13 cellular contexts compared by ENCODE assay signal in the genomic region with DNA sequence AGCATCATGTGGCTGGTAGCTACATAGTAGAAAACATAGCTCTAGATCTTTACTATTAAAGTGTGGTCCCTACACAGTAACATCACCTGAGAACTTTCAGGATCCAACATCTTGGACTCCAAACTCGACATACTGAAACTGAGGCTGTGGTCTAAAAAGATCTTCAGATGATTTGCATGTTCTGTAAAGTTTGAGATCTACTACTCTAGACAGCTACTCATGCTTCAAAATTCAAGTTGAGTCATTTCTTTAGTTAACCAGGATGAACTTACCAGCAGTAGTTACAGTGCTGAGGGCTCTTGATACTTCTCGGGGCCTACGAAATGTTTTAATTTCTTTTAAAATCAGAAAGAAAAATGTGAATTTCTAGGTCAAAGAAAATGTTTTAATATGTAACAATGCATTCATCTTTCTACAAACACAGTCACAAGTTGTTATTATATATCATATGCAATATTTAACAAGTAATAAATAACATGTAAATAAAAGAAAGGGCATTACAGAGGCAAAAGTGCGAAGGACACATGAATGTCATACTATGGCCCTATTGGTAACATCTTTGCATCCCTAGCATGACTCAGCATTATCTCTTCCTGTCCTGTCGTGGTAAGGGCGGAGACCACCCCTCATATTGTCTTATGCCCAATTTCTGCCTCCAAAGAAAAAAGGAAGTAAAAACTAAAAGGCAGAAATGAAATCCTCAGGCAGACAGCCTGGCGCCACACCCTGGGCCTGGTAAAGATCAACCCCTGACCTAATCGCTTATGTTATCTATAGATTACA.
DNase-seq lines count a peak whose midpoint lies in the region; ATAC-seq, FAIRE-seq and TF ChIP-seq lines count a peak whose summit lies in the region.
"Had no signal": no experiment of that assay in that cellular context is flagged by ENCODE, and none has a peak within 500 bp of the region (broad histone marks: within the 10 kb centered on the region; RNA-seq: fewer than 3 reads in every experiment).

No MANE protein-coding gene starts in this region.

- H3K4me1 Mint-ChIP-seq in activated CD4-positive, alpha-beta T cell treated with anti-CD3 and anti-CD28 coated beads, Interleukin-2, amount 10 ng/mL, durations not matched to agents 7 days and 5 days: no peaks in the 10 kb centered on the region
- H3K4me1 Mint-ChIP-seq: activated CD4-positive, alpha-beta memory T cell treated with anti-CD3 and anti-CD28 coated beads, Interleukin-2, amount 10 ng/mL, durations not matched to agents 7 days and 5 days; activated naive CD8-positive, alpha-beta T cell treated with anti-CD3 and anti-CD28 coated beads, Interleukin-2, amount 50 U/mL, for 24 hours had no signal

- CTCF ChIA-PET in activated CD4-positive, alpha-beta T cell treated with anti-CD3 and anti-CD28 coated beads, Interleukin-2, amount 10 ng/mL, durations not matched to agents 7 days and 5 days (lab: Charles Lee): no interaction called here

- H3K4me1 ChIP-seq in psoas muscle: no peaks in the 10 kb centered on the region

- FAIRE-seq in G401.6 (lab: Jason Lieb, UNC): peak; percentile 97

- no peak for TF ChIP-seq CTCF in psoas muscle (IDR thresholded peaks at IDR 0.05)

- DNase-seq in psoas muscle (no peak), DMS53 treated with DMSO at 0.1 percent for 48 hours (lab: John Stamatoyannopoulos, UW; ENCODE audit: unreplicated experiment) (no peak), AG08395 (ENCODE audit: low spot score) (no peak)
- DNase-seq in activated CD4-positive, alpha-beta T cell treated with anti-CD3 and anti-CD28 coated beads, Interleukin-2, amount 10 ng/mL, durations not matched to agents 7 days and 5 days: no peak
- DNase-seq: activated CD4-positive, alpha-beta memory T cell treated with anti-CD3 and anti-CD28 coated beads, Interleukin-2, amount 10 ng/mL, durations not matched to agents 7 days and 5 days; activated naive CD8-positive, alpha-beta T cell treated with anti-CD3 and anti-CD28 coated beads, Interleukin-2, amount 50 U/mL, for 24 hours; H7; NCI-H524 treated with DMSO at 0.1 percent for 48 hours had no signal

- H3K27me3 Mint-ChIP-seq in activated CD4-positive, alpha-beta T cell treated with anti-CD3 and anti-CD28 coated beads, Interleukin-2, amount 10 ng/mL, durations not matched to agents 7 days and 5 days: no peaks in the 10 kb centered on the region
- H3K27me3 Mint-ChIP-seq: activated CD4-positive, alpha-beta memory T cell treated with anti-CD3 and anti-CD28 coated beads, Interleukin-2, amount 10 ng/mL, durations not matched to agents 7 days and 5 days; activated naive CD8-positive, alpha-beta T cell treated with anti-CD3 and anti-CD28 coated beads, Interleukin-2, amount 50 U/mL, for 24 hours; progenitor cell of endocrine pancreas had no signal

- no peaks in the 10 kb centered on the region for H3K36me3 Mint-ChIP-seq in activated CD4-positive, alpha-beta T cell treated with anti-CD3 and anti-CD28 coated beads, Interleukin-2, amount 10 ng/mL, durations not matched to agents 7 days and 5 days (ENCODE audit: low read depth)

- no peaks in the 10 kb centered on the region for H3K9me3 Mint-ChIP-seq in activated CD4-positive, alpha-beta T cell treated with anti-CD3 and anti-CD28 coated beads, Interleukin-2, amount 10 ng/mL, durations not matched to agents 7 days and 5 days
- H3K9me3 Mint-ChIP-seq: activated naive CD8-positive, alpha-beta T cell treated with anti-CD3 and anti-CD28 coated beads, Interleukin-2, amount 50 U/mL, for 24 hours had no signal

- no peaks in the 10 kb centered on the region for H3K27me3 ChIP-seq in psoas muscle (ENCODE audit: insufficient read depth in 3 of 3, low read length in 2 of 3)

- H3K4me3 Mint-ChIP-seq in activated CD4-positive, alpha-beta T cell treated with anti-CD3 and anti-CD28 coated beads, Interleukin-2, amount 10 ng/mL, durations not matched to agents 7 days and 5 days: no peak overlapping the region
- H3K4me3 Mint-ChIP-seq: activated CD4-positive, alpha-beta memory T cell treated with anti-CD3 and anti-CD28 coated beads, Interleukin-2, amount 10 ng/mL, durations not matched to agents 7 days and 5 days; activated naive CD8-positive, alpha-beta T cell treated with anti-CD3 and anti-CD28 coated beads, Interleukin-2, amount 50 U/mL, for 24 hours had no signal

- WGBS in psoas muscle, 3 donors: 92 to 93% (median 92%) methylated on average over 8 of the region's 8 CpGs

- POLR2A ChIA-PET in activated CD4-positive, alpha-beta T cell treated with anti-CD3 and anti-CD28 coated beads, Interleukin-2, amount 10 ng/mL, durations not matched to agents 7 days and 5 days (lab: Charles Lee): no interaction called here

- H3K4me3 ChIP-seq in psoas muscle: no peak overlapping the region

- intact Hi-C loops in psoas muscle (cut with DNase I): no loop called here

- H3K27ac Mint-ChIP-seq in activated CD4-positive, alpha-beta T cell treated with anti-CD3 and anti-CD28 coated beads, Interleukin-2, amount 10 ng/mL, durations not matched to agents 7 days and 5 days: no peak overlapping the region
- H3K27ac Mint-ChIP-seq: activated CD4-positive, alpha-beta memory T cell treated with anti-CD3 and anti-CD28 coated beads, Interleukin-2, amount 10 ng/mL, durations not matched to agents 7 days and 5 days; activated naive CD8-positive, alpha-beta T cell treated with anti-CD3 and anti-CD28 coated beads, Interleukin-2, amount 50 U/mL, for 24 hours; progenitor cell of endocrine pancreas had no signal

- H3K36me3 ChIP-seq in psoas muscle (ENCODE audit: insufficient read depth in 1 of 2, low read depth in 1 of 2): no peaks in the 10 kb centered on the region

- H3K9me3 ChIP-seq in psoas muscle: no peaks in the 10 kb centered on the region

- peak; percentile 83 for ATAC-seq in GM19397 (IDR thresholded peaks at IDR 0.05; ENCODE audit: unreplicated experiment)
- peak; percentile 99 for ATAC-seq in HG02852 (IDR thresholded peaks at IDR 0.05; ENCODE audit: unreplicated experiment)
- peak; percentile 89 for ATAC-seq in HG03558 (IDR thresholded peaks at IDR 0.05; ENCODE audit: extremely low read depth, unreplicated experiment)
- no peak for ATAC-seq in psoas muscle
- ATAC-seq: activated naive CD8-positive, alpha-beta T cell treated with anti-CD3 and anti-CD28 coated beads, Interleukin-2, amount 50 U/mL, for 24 hours had no signal

- H3K27ac ChIP-seq in psoas muscle: no peak overlapping the region

Comparison
In these comparisons a context has a peak if more than half of its experiments do, and no peak if none do; other contexts are left out.
1. ATAC-seq: peak in GM19397 (single experiment), HG02852 (single experiment) and HG03558 (single experiment); none in psoas muscle (0 of 4).